In the genomic region with DNA sequence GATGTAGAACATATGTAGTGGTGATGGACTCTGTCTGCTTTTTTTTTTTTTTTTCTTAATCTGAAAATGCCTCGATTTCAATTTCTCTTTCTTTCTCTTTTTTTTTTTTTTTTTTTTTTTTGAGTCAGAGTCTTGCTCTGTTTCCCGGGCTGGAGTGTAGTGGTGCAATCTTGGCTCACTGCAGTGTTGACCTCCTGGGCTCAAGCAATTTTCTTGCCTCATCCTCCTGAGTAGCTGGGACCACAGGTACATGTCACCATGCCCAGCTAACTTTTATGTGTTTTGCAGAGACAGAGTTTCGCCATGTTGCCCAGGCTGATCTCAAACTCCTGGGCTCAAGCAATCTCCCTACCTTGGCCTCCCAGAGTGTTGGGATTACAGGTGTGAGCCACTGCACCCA, we compare ENCODE assay signal across 15 cellular contexts.
"Had no signal": no experiment of that assay in that cellular context is flagged by ENCODE, and none has a peak within 500 bp of the region (broad histone marks: within the 10 kb centered on the region; RNA-seq: fewer than 3 reads in every experiment).

No MANE protein-coding gene starts in this region.

- DNase-seq: activated B cell treated with CpG ODN at 0.5 μM for 24 hours; activated CD4-positive, alpha-beta T cell treated with anti-CD3 and anti-CD28 coated beads, Interleukin-2, amount 10 ng/mL, durations not matched to agents 24 days and 14 days; activated naive CD4-positive, alpha-beta T cell treated with anti-CD3 and anti-CD28 coated beads, Interleukin-2, amount 50 U/mL, for 16 hours; activated T-cell treated with anti-CD3 and anti-CD28 coated beads for 4 hours; dermis blood vessel endothelial cell; foreskin melanocyte; heart right ventricle; left ventricle myocardium superior; pancreas; tibial artery; uterus had no signal

- H3K4me1 ChIP-seq: adrenal gland, pancreas, tibial artery, uterus had no signal

- H3K4me3 ChIP-seq: adrenal gland, heart right ventricle, pancreas, skin epidermis, tibial artery, uterus had no signal

- H3K27ac ChIP-seq: adrenal gland, heart right ventricle, pancreas, skin epidermis, tibial artery, uterus had no signal

- H3K36me3 ChIP-seq: uterus had no signal

- H3K9me3 ChIP-seq: adrenal gland, pancreas, uterus had no signal

- H3K27me3 ChIP-seq: adrenal gland, heart right ventricle, pancreas, tibial artery, uterus had no signal

- ATAC-seq: activated T-helper 17 cell treated with anti-CD3 and anti-CD28 coated beads, Interleukin-2, amount 50 U/mL, for 72 hours; esophagus mucosa; heart right ventricle; left ventricle myocardium superior; pancreas had no signal
